ENCODE assay signal across 11 cellular contexts in genomic region chr1:71921197-71921596, GRCh38.
"Had no signal": no experiment of that assay in that cellular context is flagged by ENCODE, and none has a peak within 500 bp of the region (broad histone marks: within the 10 kb centered on the region; RNA-seq: fewer than 3 reads in every experiment).

No MANE protein-coding gene starts in this region.

- H3K4me3 ChIP-seq: GM23248, GM23338, HAP-1 had no signal

- H2AFZ ChIP-seq: GM23248, GM23338 had no signal

- H3K9me3 ChIP-seq: HAP-1 had no signal

- ATAC-seq: GM23338, HCT116 had no signal

- H3K36me3 ChIP-seq: HAP-1 had no signal

- H3K4me1 ChIP-seq: HAP-1 had no signal

- H3K4me2 ChIP-seq: GM23338 had no signal

- DNase-seq: GM23248, GOT3, H7, H9, HCEC 1CT, HFFc6 had no signal

- FAIRE-seq: H1, H54 had no signal

- H3K9ac ChIP-seq: GM23248 had no signal

- H3K27ac ChIP-seq: GM23248 had no signal
